In genomic region chr4:38387348-38387747, GRCh38 we compare ENCODE assay signal across 11 cellular contexts.
DNase-seq lines count a peak whose midpoint lies in the region; ATAC-seq and TF ChIP-seq lines count a peak whose summit lies in the region.
"Had no signal": no experiment of that assay in that cellular context is flagged by ENCODE, and none has a peak within 500 bp of the region (broad histone marks: within the 10 kb centered on the region; RNA-seq: fewer than 3 reads in every experiment).

No MANE protein-coding gene starts in this region.

- H3K4me2 ChIP-seq in parathyroid adenoma (ENCODE audit: low read length), result peak overlapping the region; percentile 43
- H3K4me2 ChIP-seq: BLaER1 treated with 17β-estradiol and CSF1 and Interleukin-3, amounts not matched to agents 10 nM and 100 nM had no signal

- H2AFZ ChIP-seq in parathyroid adenoma, result peak overlapping the region; percentile 5

- no peaks in the 10 kb centered on the region for H3K27me3 ChIP-seq in parathyroid adenoma (ENCODE audit: control insufficient read depth, insufficient read depth, low read length)
- H3K27me3 ChIP-seq: BLaER1 treated with 17β-estradiol and CSF1 and Interleukin-3, amounts not matched to agents 10 nM and 100 nM; esophagus muscularis mucosa had no signal

- no peaks in the 10 kb centered on the region for H3K9me3 ChIP-seq in parathyroid adenoma (ENCODE audit: control insufficient read depth, low read length)

- H3K36me3 ChIP-seq in parathyroid adenoma (ENCODE audit: control insufficient read depth, insufficient read depth, low read length), result no peaks in the 10 kb centered on the region
- H3K36me3 ChIP-seq: esophagus muscularis mucosa had no signal

- H3K79me2 ChIP-seq in parathyroid adenoma, result no peaks in the 10 kb centered on the region

- ATAC-seq in HG02973 (IDR thresholded peaks at IDR 0.05; ENCODE audit: unreplicated experiment), result no peak
- no peak for ATAC-seq in GM21360 (IDR thresholded peaks at IDR 0.05; ENCODE audit: unreplicated experiment)

- H3K4me3 ChIP-seq in fibroblast of mammary gland (ENCODE audit: control insufficient read depth, low read depth, low read length), result no peak overlapping the region
- no peak overlapping the region for H3K4me3 ChIP-seq in parathyroid adenoma (ENCODE audit: low read depth, low read length)
- H3K4me3 ChIP-seq: BLaER1 treated with 17β-estradiol and CSF1 and Interleukin-3, amounts not matched to agents 10 nM and 100 nM; esophagus muscularis mucosa had no signal

- peak overlapping the region; percentile 54 for H3K27ac ChIP-seq in parathyroid adenoma
- H3K27ac ChIP-seq: BLaER1 treated with 17β-estradiol and CSF1 and Interleukin-3, amounts not matched to agents 10 nM and 100 nM had no signal

- peak; percentile 36 for DNase-seq in DMS79 (lab: John Stamatoyannopoulos, UW)
- peak; percentile 31 for DNase-seq in NCI-H446 treated with DMSO at 0.1 percent for 48 hours (lab: John Stamatoyannopoulos, UW)
- DNase-seq in fibroblast of mammary gland (ENCODE audit: low read depth), result peak; percentile 64
- no peak for DNase-seq in NCI-H748 treated with DMSO at 0.1 percent for 48 hours (lab: John Stamatoyannopoulos, UW)
- DNase-seq in iPS-NIHi7 (ENCODE audit: extremely low spot score), result no peak
- DNase-seq: stimulated activated CD4-positive, alpha-beta T cell treated with anti-CD3 and anti-CD28 coated beads, Interleukin-4, amount 100 ng/mL, for 4 hours had no signal

- no peak overlapping the region for H3K9ac ChIP-seq in parathyroid adenoma
- H3K9ac ChIP-seq: BLaER1 treated with 17β-estradiol and CSF1 and Interleukin-3, amounts not matched to agents 10 nM and 100 nM had no signal

- TF ChIP-seq CTCF in fibroblast of mammary gland (conservative IDR thresholded peaks at IDR 0.05; ENCODE audit: control insufficient read depth, insufficient read depth, low read depth, low read length), result no peak
- no peak for TF ChIP-seq CTCF in parathyroid adenoma (IDR thresholded peaks at IDR 0.05)

- H3K4me1 ChIP-seq in parathyroid adenoma, result peaks cover 23% of the 10 kb centered on the region

Comparison
In these comparisons a context has a peak if more than half of its experiments do, and no peak if none do; other contexts are left out.
1. DNase-seq: peak in DMS79 (single experiment), NCI-H446 treated with DMSO at 0.1 percent for 48 hours (single experiment) and fibroblast of mammary gland (single experiment); none in NCI-H748 treated with DMSO at 0.1 percent for 48 hours (single experiment) and iPS-NIHi7 (single experiment).